In the genomic region with DNA sequence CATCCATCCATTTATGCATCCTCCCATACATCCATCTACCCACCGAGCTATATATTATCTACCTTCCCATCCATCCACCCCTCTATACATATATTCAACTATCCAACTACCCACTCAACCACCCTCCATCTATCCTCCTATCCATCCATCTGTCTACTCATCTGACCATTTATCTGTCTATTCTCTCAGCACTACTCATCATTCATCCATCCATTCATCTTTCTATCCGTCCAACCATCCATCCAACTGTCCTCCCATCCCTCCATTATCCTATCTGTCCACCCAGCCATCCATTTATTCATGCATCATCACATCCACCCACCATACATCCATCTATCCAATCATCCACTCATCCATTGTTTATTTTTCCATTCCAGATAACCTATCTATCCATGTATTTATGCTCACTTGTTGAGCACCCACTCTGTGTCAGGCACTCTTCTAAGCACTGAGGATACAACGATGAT, we compare ENCODE assay signal across 14 cellular contexts. TPM values are rescaled to one million over a fixed set of nuclear protein-coding genes. Genes with fewer than 3 reads are reported as not detected.
A peak's percentile ranks its signal among the peaks of the same experiment; 100 is the strongest.
DNase-seq lines count a peak whose midpoint lies in the region; ATAC-seq lines count a peak whose summit lies in the region.
"Had no signal": no experiment of that assay in that cellular context is flagged by ENCODE, and none has a peak within 500 bp of the region (broad histone marks: within the 10 kb centered on the region; RNA-seq: fewer than 3 reads in every experiment).

No MANE protein-coding gene starts in this region.

- DNase-seq in activated naive CD4-positive, alpha-beta T cell treated with anti-CD3 and anti-CD28 coated beads for 36 hours = no peak
- DNase-seq in aorta (no peak), occipital lobe (lab: John Stamatoyannopoulos, UW) (no peak), GDM1 (lab: John Stamatoyannopoulos, UW) (no peak)
- DNase-seq: activated CD4-positive, alpha-beta T cell treated with anti-CD3 and anti-CD28 coated beads for 4 hours; colonic mucosa; NK-92 treated with Interleukin-12 subunit alpha and Interleukin-12 subunit beta, amount 100 ng/mL, for 24 hours had no signal

- H3K4me3 ChIP-seq in muscle layer of duodenum (ENCODE audit: low read depth in 1 of 2, low read length in 2 of 2) (no peak overlapping the region), aorta (ENCODE audit: low read length in 2 of 2) (no peak overlapping the region)
- H3K4me3 ChIP-seq: colonic mucosa had no signal

- WGBS in aorta, 2 donors = 93 to 95% methylated on average over 3 of the region's 3 CpGs

- no peak for ATAC-seq in activated T-helper 17 cell treated with anti-CD3 and anti-CD28 coated beads, Interleukin-2, amount 50 U/mL, for 72 hours (replicated peaks)
- ATAC-seq in aorta (ENCODE audit: low FRiP score) (no peak), GM18907 (IDR thresholded peaks at IDR 0.05; ENCODE audit: unreplicated experiment) (no peak)
- ATAC-seq: activated naive CD4-positive, alpha-beta T cell treated with anti-CD3 and anti-CD28 coated beads, Interleukin-2, amount 50 U/mL, for 72 hours had no signal

- peaks cover 43% of the 10 kb centered on the region for H3K4me1 Mint-ChIP-seq in activated naive CD4-positive, alpha-beta T cell treated with anti-CD3 and anti-CD28 coated beads, Interleukin-2, amount 50 U/mL, for 24 hours
- H3K4me1 Mint-ChIP-seq in activated naive CD4-positive, alpha-beta T cell treated with anti-CD3 and anti-CD28 coated beads for 36 hours (ENCODE audit: low read depth) = peaks cover 56% of the 10 kb centered on the region
- peaks cover 51% of the 10 kb centered on the region for H3K4me1 Mint-ChIP-seq in activated T-helper 17 cell treated with anti-CD3 and anti-CD28 coated beads, Interleukin-2, amount 50 U/mL, for 72 hours

- H3K4me1 ChIP-seq in muscle layer of duodenum (ENCODE audit: control insufficient read depth in 1 of 2, insufficient read depth in 2 of 2, low read length in 2 of 2) = peaks cover 0 to 34% of the 10 kb centered on the region in 2 donors
- H3K4me1 ChIP-seq in aorta (ENCODE audit: control insufficient read depth in 1 of 2, insufficient read depth in 2 of 2, low read length in 2 of 2) = peaks cover 0 to 3% of the 10 kb centered on the region in 2 donors
- H3K4me1 ChIP-seq: colonic mucosa had no signal

- H3K9me3 Mint-ChIP-seq in activated naive CD4-positive, alpha-beta T cell treated with anti-CD3 and anti-CD28 coated beads, Interleukin-2, amount 50 U/mL, for 24 hours = no peaks in the 10 kb centered on the region
- peaks cover 3% of the 10 kb centered on the region for H3K9me3 Mint-ChIP-seq in activated naive CD4-positive, alpha-beta T cell treated with anti-CD3 and anti-CD28 coated beads for 36 hours
- H3K9me3 Mint-ChIP-seq in activated T-helper 17 cell treated with anti-CD3 and anti-CD28 coated beads, Interleukin-2, amount 50 U/mL, for 72 hours = no peaks in the 10 kb centered on the region

- peaks cover 0 to 4% of the 10 kb centered on the region in 2 donors for H3K36me3 ChIP-seq in muscle layer of duodenum (ENCODE audit: control insufficient read depth in 1 of 2, insufficient read depth in 2 of 2, low read length in 2 of 2)
- peaks cover 0 to 5% of the 10 kb centered on the region in 2 donors for H3K36me3 ChIP-seq in aorta (ENCODE audit: control insufficient read depth in 1 of 2, insufficient read depth in 2 of 2, low read length in 1 of 2)
- H3K36me3 ChIP-seq: colonic mucosa had no signal

- intact Hi-C loops in activated naive CD4-positive, alpha-beta T cell treated with anti-CD3 and anti-CD28 coated beads for 36 hours (cut with micrococcal nuclease) = loop anchor here (5.0 kb wide), 3 partner anchors 197 to 758 kb away; partner anchors contain the start of genes GON7 and UBR7
- intact Hi-C loops in aorta (cut with DNase I) = no loop called here

- no peaks in the 10 kb centered on the region for H3K36me3 Mint-ChIP-seq in activated naive CD4-positive, alpha-beta T cell treated with anti-CD3 and anti-CD28 coated beads, Interleukin-2, amount 50 U/mL, for 24 hours
- no peaks in the 10 kb centered on the region for H3K36me3 Mint-ChIP-seq in activated naive CD4-positive, alpha-beta T cell treated with anti-CD3 and anti-CD28 coated beads for 36 hours (ENCODE audit: low read depth)
- H3K36me3 Mint-ChIP-seq in activated T-helper 17 cell treated with anti-CD3 and anti-CD28 coated beads, Interleukin-2, amount 50 U/mL, for 72 hours (ENCODE audit: low read depth) = peaks cover 17% of the 10 kb centered on the region

- H3K9me3 ChIP-seq in muscle layer of duodenum (ENCODE audit: control insufficient read depth in 1 of 2, low read length in 2 of 2) = no peaks in the 10 kb centered on the region
- H3K9me3 ChIP-seq in aorta (ENCODE audit: control insufficient read depth, low read length) = no peaks in the 10 kb centered on the region
- H3K9me3 ChIP-seq: colonic mucosa had no signal

- H3K27me3 ChIP-seq in muscle layer of duodenum (ENCODE audit: low read depth, low read length) (no peaks in the 10 kb centered on the region), aorta (ENCODE audit: control insufficient read depth in 1 of 2, insufficient read depth in 2 of 2, low read length in 1 of 2) (no peaks in the 10 kb centered on the region)
- H3K27me3 ChIP-seq: colonic mucosa had no signal

- CTCF ChIA-PET in activated naive CD4-positive, alpha-beta T cell treated with anti-CD3 and anti-CD28 coated beads for 36 hours (lab: Charles Lee) = interaction anchor here (0.6 to 13.8 kb wide), 3 partner anchors 10 to 46 kb away, joined by 3 to 316 read pairs (median 3); no protein-coding TSS in a partner anchor

- no peaks in the 10 kb centered on the region for H3K27me3 Mint-ChIP-seq in activated naive CD4-positive, alpha-beta T cell treated with anti-CD3 and anti-CD28 coated beads, Interleukin-2, amount 50 U/mL, for 24 hours
- H3K27me3 Mint-ChIP-seq in activated naive CD4-positive, alpha-beta T cell treated with anti-CD3 and anti-CD28 coated beads for 36 hours (ENCODE audit: low read depth) = peaks cover 2% of the 10 kb centered on the region
- H3K27me3 Mint-ChIP-seq in activated T-helper 17 cell treated with anti-CD3 and anti-CD28 coated beads, Interleukin-2, amount 50 U/mL, for 72 hours = no peaks in the 10 kb centered on the region

- H3K27ac ChIP-seq in muscle layer of duodenum (ENCODE audit: low read length) (peak overlapping the region; percentile 11), aorta (ENCODE audit: low read depth in 1 of 2, low read length in 2 of 2) (peak overlapping the region; percentile 62 to 77)

- peak overlapping the region; percentile 20 for H3K27ac Mint-ChIP-seq in activated naive CD4-positive, alpha-beta T cell treated with anti-CD3 and anti-CD28 coated beads, Interleukin-2, amount 50 U/mL, for 24 hours
- H3K27ac Mint-ChIP-seq in activated naive CD4-positive, alpha-beta T cell treated with anti-CD3 and anti-CD28 coated beads for 36 hours = no peak overlapping the region
- H3K27ac Mint-ChIP-seq in activated T-helper 17 cell treated with anti-CD3 and anti-CD28 coated beads, Interleukin-2, amount 50 U/mL, for 72 hours = peak overlapping the region; percentile 100

- H3K4me3 Mint-ChIP-seq in activated naive CD4-positive, alpha-beta T cell treated with anti-CD3 and anti-CD28 coated beads, Interleukin-2, amount 50 U/mL, for 24 hours = no peak overlapping the region
- H3K4me3 Mint-ChIP-seq in activated naive CD4-positive, alpha-beta T cell treated with anti-CD3 and anti-CD28 coated beads for 36 hours = no peak overlapping the region
- H3K4me3 Mint-ChIP-seq in activated T-helper 17 cell treated with anti-CD3 and anti-CD28 coated beads, Interleukin-2, amount 50 U/mL, for 72 hours = peak overlapping the region; percentile 85

RNA-seq across cellular contexts. Expression of gene ASB2, which starts 11.5 kb away (rescaled TPM):
- 1 to 10 TPM; 2.4 to 2.5 TPM for total RNA-seq in activated naive CD4-positive, alpha-beta T cell treated with anti-CD3 and anti-CD28 coated beads for 36 hours
- 10 to 100 TPM; 48.5 to 68.7 TPM for total RNA-seq in activated T-helper 17 cell treated with anti-CD3 and anti-CD28 coated beads, Interleukin-2, amount 50 U/mL, for 72 hours
- total RNA-seq in aorta (10 to 100 TPM; 53.3 to 57.0 TPM), occipital lobe (not detected)
- 10 to 100 TPM in 1 of 2 donors, 1 to 10 TPM in 1; 9.1 to 24.8 TPM for polyA plus RNA-seq in aorta

RNA-seq across cellular contexts. Expression of gene CCDC197, which starts 32.2 kb away (rescaled TPM):
- not detected for total RNA-seq in activated naive CD4-positive, alpha-beta T cell treated with anti-CD3 and anti-CD28 coated beads for 36 hours
- total RNA-seq in activated T-helper 17 cell treated with anti-CD3 and anti-CD28 coated beads, Interleukin-2, amount 50 U/mL, for 72 hours = under 1 TPM in 1 of 2 donors, not detected in 1; 0.37 TPM
- total RNA-seq in aorta (under 1 TPM in 1 of 2 donors, not detected in 1; 0.60 TPM), occipital lobe (not detected)
- not detected for polyA plus RNA-seq in aorta
- total RNA-seq: colonic mucosa, osteocyte, ureter had no signal

RNA-seq across cellular contexts. Expression of gene FAM181A, which starts 37.7 kb away (rescaled TPM):
- not detected for total RNA-seq in activated naive CD4-positive, alpha-beta T cell treated with anti-CD3 and anti-CD28 coated beads for 36 hours
- not detected for total RNA-seq in activated T-helper 17 cell treated with anti-CD3 and anti-CD28 coated beads, Interleukin-2, amount 50 U/mL, for 72 hours
- total RNA-seq in aorta = not detected
- polyA plus RNA-seq in aorta = not detected
- 3.0 TPM for total RNA-seq in occipital lobe
- total RNA-seq: activated naive CD4-positive, alpha-beta T cell treated with anti-CD3 and anti-CD28 coated beads, Interleukin-2, amount 50 U/mL, for 72 hours; colonic mucosa; osteocyte; ureter had no signal

Comparison
In these comparisons a context has a peak if more than half of its experiments do, and no peak if none do; other contexts are left out.
1. RNA of gene ASB2, which starts 11.5 kb away (total RNA-seq): 48.5 to 68.7 TPM in activated T-helper 17 cell treated with anti-CD3 and anti-CD28 coated beads, Interleukin-2, amount 50 U/mL, for 72 hours and 53.3 to 57.0 TPM in aorta; 2.4 to 2.5 TPM in activated naive CD4-positive, alpha-beta T cell treated with anti-CD3 and anti-CD28 coated beads for 36 hours and not detected in occipital lobe (single experiment); every median in the first group is over 10 times any median in the second.